ENCODE assay signal across 8 cellular contexts in genomic region chr17:17783825-17784598, GRCh38. TPM values are rescaled to one million over a fixed set of nuclear protein-coding genes. Genes with fewer than 3 reads are reported as not detected.
DNase-seq lines count a peak whose midpoint lies in the region; ATAC-seq and TF ChIP-seq lines count a peak whose summit lies in the region.

No MANE protein-coding gene starts in this region.

- peaks cover 39 to 45% of the 10 kb centered on the region in 2 donors for H3K4me1 ChIP-seq in gastrocnemius medialis

- peak; percentile 10 for DNase-seq in stimulated activated CD4-positive, alpha-beta T cell treated with anti-CD3 and anti-CD28 coated beads, Interleukin-12 subunit alpha, Interleukin-12 subunit beta, amount 100 ng/mL, for 4 hours
- no peak for DNase-seq in stimulated activated CD4-positive, alpha-beta T cell treated with anti-CD3 and anti-CD28 coated beads, Interleukin-1b, Interleukin-23, amount 100 ng/mL, for 48 hours
- DNase-seq in NCI-H345 treated with DMSO at 0.1 percent for 48 hours (lab: John Stamatoyannopoulos, UW; ENCODE audit: unreplicated experiment) = peak; percentile 24
- peak; percentile 65 for DNase-seq in astrocyte of the spinal cord (ENCODE audit: low read depth, low spot score)
- DNase-seq in gastrocnemius medialis = peak in 1 of 2 donors; percentile 45
- DNase-seq in SIG-M5 treated with dmso at 0.1 percent for 504 hours (lab: John Stamatoyannopoulos, UW; ENCODE audit: unreplicated experiment) = no peak

- no peaks in the 10 kb centered on the region for H3K27me3 ChIP-seq in gastrocnemius medialis

- H3K9me3 ChIP-seq in iPS-18c (ENCODE audit: control insufficient read depth, insufficient read depth, low read length) (no peaks in the 10 kb centered on the region), gastrocnemius medialis (no peaks in the 10 kb centered on the region)

- ATAC-seq in gastrocnemius medialis (peak; percentile 2 to 28), HG02763 (IDR thresholded peaks at IDR 0.05; ENCODE audit: unreplicated experiment) (no peak)

- in situ Hi-C loops in astrocyte of the spinal cord (cut with HindIII; ENCODE audit: low sequenced_read_pairs) (no loop called here), gastrocnemius medialis (cut with MboI; ENCODE audit: low sequenced_read_pairs in 4 of 4) (loop anchor here in 1 of 4 donors (25.0 kb wide), 1 partner anchor 97 kb away; the partner anchor contains the start of gene RAI1)

- H3K4me3 ChIP-seq in astrocyte of the spinal cord (ENCODE audit: low read depth, low read length) (peak overlapping the region; percentile 32), iPS-18c (ENCODE audit: insufficient read depth, low read depth, low read length) (peak overlapping the region; percentile 71), gastrocnemius medialis (peak overlapping the region; percentile 56 to 94 (median 62))

- TF ChIP-seq CTCF in astrocyte of the spinal cord (IDR thresholded peaks at IDR 0.05; ENCODE audit: low read depth, low read length) (no peak), gastrocnemius medialis (IDR thresholded peaks at IDR 0.05 in 4 of 5, conservative IDR thresholded peaks at IDR 0.05 in 1 of 5) (no peak)

- no peaks in the 10 kb centered on the region for H3K36me3 ChIP-seq in gastrocnemius medialis

- intact Hi-C loops in gastrocnemius medialis (cut with DNase I; ENCODE audit: low total_unique reads) = loop anchor here (2.0 to 5.0 kb wide), 5 partner anchors 31 to 547 kb away; partner anchors contain the start of genes FLCN and RAI1

- TF ChIP-seq POLR2A in gastrocnemius medialis (IDR thresholded peaks at IDR 0.05) = no peak

- peak overlapping the region; percentile 88 to 98 (median 93) for H3K27ac ChIP-seq in gastrocnemius medialis

RNA-seq across cellular contexts. Expression of gene SREBF1, which starts 52.8 kb away (rescaled TPM):
- 10 to 100 TPM; 11.1 to 64.5 (median 32.3) TPM for total RNA-seq in gastrocnemius medialis

Comparison
In these comparisons a context has a peak if more than half of its experiments do, and no peak if none do; other contexts are left out.
1. DNase-seq: peak in stimulated activated CD4-positive, alpha-beta T cell treated with anti-CD3 and anti-CD28 coated beads, Interleukin-12 subunit alpha, Interleukin-12 subunit beta, amount 100 ng/mL, for 4 hours (single experiment), NCI-H345 treated with DMSO at 0.1 percent for 48 hours (single experiment) and astrocyte of the spinal cord (single experiment); none in stimulated activated CD4-positive, alpha-beta T cell treated with anti-CD3 and anti-CD28 coated beads, Interleukin-1b, Interleukin-23, amount 100 ng/mL, for 48 hours (single experiment) and SIG-M5 treated with dmso at 0.1 percent for 504 hours (single experiment).
2. Peak in every context shown above with its lines, with median percentiles within 50 percentile points of each other: H3K4me3 ChIP-seq.